25 cellular contexts compared by ENCODE assay signal in genomic region chr4:40582413-40582812, GRCh38. TPM values are rescaled to one million over a fixed set of nuclear protein-coding genes. Genes with fewer than 3 reads are reported as not detected.
DNase-seq lines count a peak whose midpoint lies in the region; ATAC-seq and TF ChIP-seq lines count a peak whose summit lies in the region.
"Had no signal": no experiment of that assay in that cellular context is flagged by ENCODE, and none has a peak within 500 bp of the region (broad histone marks: within the 10 kb centered on the region; RNA-seq: fewer than 3 reads in every experiment).

No MANE protein-coding gene starts in this region.

- H3K9ac ChIP-seq in H9 (ENCODE audit: extremely low read depth, insufficient read length, low read length) = no peak overlapping the region
- H3K9ac ChIP-seq: BLaER1, GM23248 had no signal

- no peak overlapping the region for H2BK5ac ChIP-seq in H9 (ENCODE audit: insufficient read length, low read length)

- no peak overlapping the region for H3K4ac ChIP-seq in H9 (ENCODE audit: low read depth, low read length)

- H4K5ac ChIP-seq in H9 (ENCODE audit: insufficient read length, low read depth, low read length) = no peak overlapping the region

- H3K79me2 ChIP-seq in H9 (ENCODE audit: insufficient read depth, low read length) = peaks cover 13% of the 10 kb centered on the region; the same call in 1 of the 2 replicates

- H2BK120ac ChIP-seq in H9 (ENCODE audit: low read depth, low read length, poor library complexity, severe bottlenecking) = no peak overlapping the region

- H3T11ph ChIP-seq in H9 (ENCODE audit: low read length) = no peak overlapping the region

- H2BK20ac ChIP-seq in H9 (ENCODE audit: low read depth, low read length, poor library complexity, severe bottlenecking) = no peak overlapping the region

- BruUV-seq in Caco-2 (replicated peaks; lab: Mats Ljungman, UMichigan) = no TSS peak

- H3K9me3 ChIP-seq in Caco-2 (no peaks in the 10 kb centered on the region), H9 (ENCODE audit: control insufficient read depth, low read depth, low read length) (no peaks in the 10 kb centered on the region), neutrophil (no peaks in the 10 kb centered on the region)
- H3K9me3 ChIP-seq: BLaER1, HAP-1, MG63, SJSA1 had no signal

- H3K9me3 Mint-ChIP-seq in Caco-2 (ENCODE audit: unreplicated experiment) (no peaks in the 10 kb centered on the region), H9 (no peaks in the 10 kb centered on the region; a peak in 1 of 5 replicates)
- H3K9me3 Mint-ChIP-seq in dendritic cell treated with granulocyte-macrophage colony-stimulating factor and Interleukin-4, amounts not matched to agents 40 ng/mL and 50 ng/mL, for 4 days = no peaks in the 10 kb centered on the region
- H3K9me3 Mint-ChIP-seq in stimulated activated effector memory CD8-positive, alpha-beta T cell treated with anti-CD3 and anti-CD28 coated beads, Interleukin-12 subunit alpha, Interleukin-12 subunit beta, amount 100 ng/mL, for 72 hours = no peaks in the 10 kb centered on the region
- H3K9me3 Mint-ChIP-seq: CD4-positive, alpha-beta T cell; HFFc6 had no signal

- H3K18ac ChIP-seq in H9 (ENCODE audit: insufficient read length, low read depth, low read length) = no peak overlapping the region

- CTCF ChIA-PET in Caco-2 (lab: Charles Lee) = no interaction called here

- H3K4me1 ChIP-seq in Caco-2 = peaks cover 24% of the 10 kb centered on the region
- H3K4me1 ChIP-seq in H9 (ENCODE audit: insufficient read depth, low read length) = no peaks in the 10 kb centered on the region; the same call in 1 of the 2 replicates
- H3K4me1 ChIP-seq in neutrophil (ENCODE audit: control insufficient read depth in 1 of 2, insufficient read depth in 1 of 2, low read depth in 1 of 2, low read length in 1 of 2) = peaks cover 63 to 70% of the 10 kb centered on the region in 2 experiments
- H3K4me1 ChIP-seq: SJSA1 had no signal

- H3K36me3 ChIP-seq in Caco-2 (ENCODE audit: control insufficient read depth, insufficient read depth, low read length) (no peaks in the 10 kb centered on the region), neutrophil (peaks cover 6% of the 10 kb centered on the region)
- H3K36me3 ChIP-seq: BLaER1, HAP-1, MG63, SJSA1 had no signal

- peak overlapping the region; percentile 8 for H3K27ac Mint-ChIP-seq in Caco-2 (ENCODE audit: unreplicated experiment)
- H3K27ac Mint-ChIP-seq in H9 = peak overlapping the region in 2 of 3 experiments; percentile 5 to 8; a peak in 2 of 7 replicates
- H3K27ac Mint-ChIP-seq in dendritic cell treated with granulocyte-macrophage colony-stimulating factor and Interleukin-4, amounts not matched to agents 40 ng/mL and 50 ng/mL, for 4 days = peak overlapping the region; percentile 98
- H3K27ac Mint-ChIP-seq in stimulated activated effector memory CD8-positive, alpha-beta T cell treated with anti-CD3 and anti-CD28 coated beads, Interleukin-12 subunit alpha, Interleukin-12 subunit beta, amount 100 ng/mL, for 72 hours = no peak overlapping the region
- H3K27ac Mint-ChIP-seq: CD4-positive, alpha-beta T cell; HFFc6 had no signal

- no CpG with 5 or more reads among the region's 7 CpGs for WGBS in H9 (ENCODE audit: extremely low coverage, insufficient read length, low lambda C conversion rate)

- no peak overlapping the region for H2AFZ ChIP-seq in H9 (ENCODE audit: low read length)
- H2AFZ ChIP-seq: GM23248 had no signal

- no peak overlapping the region for H3K56ac ChIP-seq in H9 (ENCODE audit: insufficient read length, low read depth, low read length)

- H3K23me2 ChIP-seq in H9 (ENCODE audit: insufficient read length, low read depth, low read length, poor library complexity, severe bottlenecking) = no peaks in the 10 kb centered on the region

- H3K4me3 ChIP-seq in Caco-2 (ENCODE audit: low read depth, low read length) = no peak overlapping the region
- no peak overlapping the region for H3K4me3 ChIP-seq in neutrophil (ENCODE audit: low read depth in 1 of 2, low read length in 1 of 2)
- H3K4me3 ChIP-seq: BLaER1, GM23248, HAP-1, MG63, SJSA1 had no signal

- no peak overlapping the region for H4K8ac ChIP-seq in H9 (replicated peaks; ENCODE audit: insufficient read length, low read depth, low read length)

- H3K4me3 Mint-ChIP-seq in Caco-2 (ENCODE audit: unreplicated experiment) (no peak overlapping the region), H9 (no peak overlapping the region)
- no peak overlapping the region for H3K4me3 Mint-ChIP-seq in dendritic cell treated with granulocyte-macrophage colony-stimulating factor and Interleukin-4, amounts not matched to agents 40 ng/mL and 50 ng/mL, for 4 days
- H3K4me3 Mint-ChIP-seq in stimulated activated effector memory CD8-positive, alpha-beta T cell treated with anti-CD3 and anti-CD28 coated beads, Interleukin-12 subunit alpha, Interleukin-12 subunit beta, amount 100 ng/mL, for 72 hours = no peak overlapping the region
- H3K4me3 Mint-ChIP-seq: CD4-positive, alpha-beta T cell; HFFc6 had no signal

- H3K27me3 ChIP-seq in Caco-2 (replicated peaks; ENCODE audit: control insufficient read depth, insufficient read depth, low read length) (no peaks in the 10 kb centered on the region), H9 (ENCODE audit: insufficient read depth, low read length) (no peaks in the 10 kb centered on the region), neutrophil (no peaks in the 10 kb centered on the region)
- H3K27me3 ChIP-seq: BLaER1, MG63, SJSA1 had no signal

- H3K14ac ChIP-seq in H9 (ENCODE audit: insufficient read depth, low read length) = no peak overlapping the region

- H4K91ac ChIP-seq in H9 (ENCODE audit: insufficient read length, low read depth, low read length) = no peak overlapping the region

- H3K27ac ChIP-seq in H9 (ENCODE audit: insufficient read length, low read depth, low read length) (no peak overlapping the region), neutrophil (peak overlapping the region; percentile 42)
- H3K27ac ChIP-seq: BLaER1, GM23248, SJSA1 had no signal

- no peak for ATAC-seq in stimulated activated effector memory CD8-positive, alpha-beta T cell treated with anti-CD3 and anti-CD28 coated beads, Interleukin-12 subunit alpha, Interleukin-12 subunit beta, amount 100 ng/mL, for 72 hours

- TF ChIP-seq CTCF in Caco-2 (IDR thresholded peaks at IDR 0.05; ENCODE audit: insufficient read depth in 1 of 2, low read depth in 1 of 2, low read length in 1 of 2, severe bottlenecking in 1 of 2, unreplicated experiment in 1 of 2) = no peak
- TF ChIP-seq CTCF in H9 (conservative IDR thresholded peaks at IDR 0.05) = no peak
- no peak for TF ChIP-seq CTCF in neutrophil (IDR thresholded peaks at IDR 0.05)

- no peak overlapping the region for H3K23ac ChIP-seq in H9 (ENCODE audit: insufficient read length, low read depth, low read length)

- DNase-seq in Caco-2 = no peak
- DNase-seq in H9 = no peak
- DNase-seq in stimulated activated effector memory CD8-positive, alpha-beta T cell treated with anti-CD3 and anti-CD28 coated beads, Interleukin-12 subunit alpha, Interleukin-12 subunit beta, amount 100 ng/mL, for 72 hours (ENCODE audit: low spot score in 2 of 2) = no peak
- DNase-seq in Kasumi-1 (lab: John Stamatoyannopoulos, UW) = no peak
- DNase-seq in DMS79 treated with DMSO at 0.1 percent for 48 hours (lab: John Stamatoyannopoulos, UW) = no peak
- DNase-seq: CD4-positive, alpha-beta T cell; DMS 273 treated with DMSO at 0.1 percent for 48 hours; DMS79; GF-D8; GM23248; HFFc6; KBM-7; MG63; NCI-H1105 treated with DMSO at 0.1 percent for 48 hours; NCI-H2029; NCI-H446 treated with DMSO at 0.1 percent for 48 hours; NCI-H526; NCI-H82; Right ventricle myocardium superior; RPMI8226 had no signal

- H2BK15ac ChIP-seq in H9 (ENCODE audit: low read depth, low read length) = no peak overlapping the region

- H4K20me1 ChIP-seq in H9 (ENCODE audit: control insufficient read depth, insufficient read depth, insufficient read length) = no peaks in the 10 kb centered on the region
- H4K20me1 ChIP-seq: BLaER1 had no signal

- H3K27me3 Mint-ChIP-seq in Caco-2 (ENCODE audit: insufficient read depth, unreplicated experiment) (no peaks in the 10 kb centered on the region), H9 (ENCODE audit: low read depth) (no peaks in the 10 kb centered on the region)
- no peaks in the 10 kb centered on the region for H3K27me3 Mint-ChIP-seq in dendritic cell treated with granulocyte-macrophage colony-stimulating factor and Interleukin-4, amounts not matched to agents 40 ng/mL and 50 ng/mL, for 4 days

- no peak overlapping the region for H3K4me2 ChIP-seq in H9 (ENCODE audit: insufficient read depth, insufficient read length, low read length)
- H3K4me2 ChIP-seq: BLaER1 had no signal

- peaks cover 5% of the 10 kb centered on the region for H3K79me1 ChIP-seq in H9 (ENCODE audit: insufficient read depth, low read depth, low read length, poor library complexity, severe bottlenecking)

- H3K36me3 Mint-ChIP-seq in Caco-2 (ENCODE audit: insufficient read depth, unreplicated experiment) (peaks cover 5% of the 10 kb centered on the region), H9 (ENCODE audit: insufficient read depth in 1 of 3, low read depth in 3 of 3) (peaks cover 0 to 9% (median 6%) of the 10 kb centered on the region in 3 experiments; a peak in 4 of 7 replicates)
- H3K36me3 Mint-ChIP-seq in dendritic cell treated with granulocyte-macrophage colony-stimulating factor and Interleukin-4, amounts not matched to agents 40 ng/mL and 50 ng/mL, for 4 days (ENCODE audit: low read depth) = peaks cover 70% of the 10 kb centered on the region
- H3K36me3 Mint-ChIP-seq in stimulated activated effector memory CD8-positive, alpha-beta T cell treated with anti-CD3 and anti-CD28 coated beads, Interleukin-12 subunit alpha, Interleukin-12 subunit beta, amount 100 ng/mL, for 72 hours = no peaks in the 10 kb centered on the region

- POLR2A ChIA-PET in Caco-2 (lab: Charles Lee) = no interaction called here

- peaks cover 34% of the 10 kb centered on the region for H3K4me1 Mint-ChIP-seq in Caco-2 (ENCODE audit: low read depth, unreplicated experiment)
- H3K4me1 Mint-ChIP-seq in H9 = peaks cover 42 to 43% of the 10 kb centered on the region in 2 experiments
- peaks cover 76% of the 10 kb centered on the region for H3K4me1 Mint-ChIP-seq in dendritic cell treated with granulocyte-macrophage colony-stimulating factor and Interleukin-4, amounts not matched to agents 40 ng/mL and 50 ng/mL, for 4 days (ENCODE audit: low read depth)
- H3K4me1 Mint-ChIP-seq in stimulated activated effector memory CD8-positive, alpha-beta T cell treated with anti-CD3 and anti-CD28 coated beads, Interleukin-12 subunit alpha, Interleukin-12 subunit beta, amount 100 ng/mL, for 72 hours = peaks cover under 1% of the 10 kb centered on the region

- H2AK5ac ChIP-seq in H9 (ENCODE audit: insufficient read length, low read length) = no peak overlapping the region

- no peak overlapping the region for H2BK12ac ChIP-seq in H9 (ENCODE audit: insufficient read length, low read depth, low read length)

- intact Hi-C loops in Caco-2 (cut with micrococcal nuclease; ENCODE audit: unreplicated experiment) = no loop called here
- intact Hi-C loops in dendritic cell treated with granulocyte-macrophage colony-stimulating factor and Interleukin-4, amounts not matched to agents 40 ng/mL and 50 ng/mL, for 4 days (cut with micrococcal nuclease) = no loop called here

RNA-seq across cellular contexts. Expression of gene RBM47, which starts 47.3 kb away (rescaled TPM):
- total RNA-seq in Caco-2 (2022) (59.1 and 62.1 TPM in 2 replicates), H9 (2021) (70.3 and 75.9 TPM in 2 replicates)
